Comparison of ENCODE assay signal across 19 cellular contexts in the genomic region with DNA sequence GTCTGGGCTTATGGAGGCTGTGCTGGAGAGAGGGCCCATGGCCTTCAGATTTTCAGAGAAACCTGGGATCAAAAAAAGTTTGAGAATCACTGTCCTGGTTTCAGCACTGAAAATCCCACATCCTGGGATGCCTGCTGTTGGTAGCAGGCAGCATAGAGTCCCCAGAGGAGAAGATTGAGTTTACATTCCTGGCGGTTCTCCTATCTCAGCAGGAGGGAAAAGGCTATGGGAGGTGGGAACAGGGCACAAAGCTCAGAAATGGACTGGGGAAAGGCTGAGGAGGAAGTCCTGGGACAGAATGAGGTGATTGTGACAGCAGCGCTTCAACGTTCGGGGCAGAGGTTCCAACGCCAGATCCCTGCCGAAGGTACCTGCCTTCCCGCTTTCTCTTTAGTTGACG.
DNase-seq lines count a peak whose midpoint lies in the region; ATAC-seq and TF ChIP-seq lines count a peak whose summit lies in the region.
"Had no signal": no experiment of that assay in that cellular context is flagged by ENCODE, and none has a peak within 500 bp of the region (broad histone marks: within the 10 kb centered on the region; RNA-seq: fewer than 3 reads in every experiment).

No MANE protein-coding gene starts in this region.

- H3K9me3 Mint-ChIP-seq in activated naive CD4-positive, alpha-beta T cell treated with anti-CD3 and anti-CD28 coated beads, Interleukin-2, amount 50 U/mL, for 24 hours = no peaks in the 10 kb centered on the region
- no peaks in the 10 kb centered on the region for H3K9me3 Mint-ChIP-seq in activated T-helper 1 cell treated with anti-CD3 and anti-CD28 coated beads, Interleukin-12 subunit alpha, Interleukin-12 subunit beta, Interleukin-2, Interleukin-4 antibody, amounts not matched to agents 30 ng/mL and 10 ng/mL and 1 ng/mL, durations not matched to agents 14 hours and 24 hours and 36 hours
- H3K9me3 Mint-ChIP-seq: T-cell had no signal

- no peaks in the 10 kb centered on the region for H3K36me3 Mint-ChIP-seq in activated naive CD4-positive, alpha-beta T cell treated with anti-CD3 and anti-CD28 coated beads, Interleukin-2, amount 50 U/mL, for 24 hours
- H3K36me3 Mint-ChIP-seq in activated T-helper 1 cell treated with anti-CD3 and anti-CD28 coated beads, Interleukin-12 subunit alpha, Interleukin-12 subunit beta, Interleukin-2, Interleukin-4 antibody, amounts not matched to agents 30 ng/mL and 10 ng/mL and 1 ng/mL, durations not matched to agents 14 hours and 24 hours and 36 hours (ENCODE audit: low read depth) = no peaks in the 10 kb centered on the region
- H3K36me3 Mint-ChIP-seq: T-cell had no signal

- peak overlapping the region; percentile 14 for H3K27ac Mint-ChIP-seq in activated naive CD4-positive, alpha-beta T cell treated with anti-CD3 and anti-CD28 coated beads, Interleukin-2, amount 50 U/mL, for 24 hours
- H3K27ac Mint-ChIP-seq in activated T-helper 1 cell treated with anti-CD3 and anti-CD28 coated beads, Interleukin-12 subunit alpha, Interleukin-12 subunit beta, Interleukin-2, Interleukin-4 antibody, amounts not matched to agents 30 ng/mL and 10 ng/mL and 1 ng/mL, durations not matched to agents 14 hours and 24 hours and 36 hours = no peak overlapping the region
- H3K27ac Mint-ChIP-seq: T-cell had no signal

- no peak for TF ChIP-seq POLR2A in prostate gland (IDR thresholded peaks at IDR 0.05)
- no peak for TF ChIP-seq POLR2A in transverse colon (IDR thresholded peaks at IDR 0.05)

- H3K27me3 ChIP-seq in prostate gland (replicated peaks; ENCODE audit: insufficient read depth) = no peaks in the 10 kb centered on the region
- no peaks in the 10 kb centered on the region for H3K27me3 ChIP-seq in transverse colon
- H3K27me3 ChIP-seq: BLaER1 had no signal

- no peak for TF ChIP-seq CTCF in fibroblast of villous mesenchyme (IDR thresholded peaks at IDR 0.05; ENCODE audit: insufficient read depth, low read depth, low read length)
- no peak for TF ChIP-seq CTCF in prostate gland (IDR thresholded peaks at IDR 0.05)
- no peak for TF ChIP-seq CTCF in transverse colon (IDR thresholded peaks at IDR 0.05)

- H3K4me1 Mint-ChIP-seq in activated naive CD4-positive, alpha-beta T cell treated with anti-CD3 and anti-CD28 coated beads, Interleukin-2, amount 50 U/mL, for 24 hours = no peaks in the 10 kb centered on the region
- no peaks in the 10 kb centered on the region for H3K4me1 Mint-ChIP-seq in activated T-helper 1 cell treated with anti-CD3 and anti-CD28 coated beads, Interleukin-12 subunit alpha, Interleukin-12 subunit beta, Interleukin-2, Interleukin-4 antibody, amounts not matched to agents 30 ng/mL and 10 ng/mL and 1 ng/mL, durations not matched to agents 14 hours and 24 hours and 36 hours (ENCODE audit: low read depth)
- H3K4me1 Mint-ChIP-seq: T-cell had no signal

- ATAC-seq in GM21423 (IDR thresholded peaks at IDR 0.05; ENCODE audit: unreplicated experiment) = no peak
- ATAC-seq: naive thymus-derived CD8-positive, alpha-beta T cell; T-cell had no signal

- H3K36me3 ChIP-seq in prostate gland (no peaks in the 10 kb centered on the region), transverse colon (no peaks in the 10 kb centered on the region)
- H3K36me3 ChIP-seq: BLaER1 had no signal

- no peak overlapping the region for H3K4me3 Mint-ChIP-seq in activated naive CD4-positive, alpha-beta T cell treated with anti-CD3 and anti-CD28 coated beads, Interleukin-2, amount 50 U/mL, for 24 hours
- H3K4me3 Mint-ChIP-seq in activated T-helper 1 cell treated with anti-CD3 and anti-CD28 coated beads, Interleukin-12 subunit alpha, Interleukin-12 subunit beta, Interleukin-2, Interleukin-4 antibody, amounts not matched to agents 30 ng/mL and 10 ng/mL and 1 ng/mL, durations not matched to agents 14 hours and 24 hours and 36 hours = no peak overlapping the region
- H3K4me3 Mint-ChIP-seq: naive thymus-derived CD8-positive, alpha-beta T cell; T-cell had no signal

- no peak overlapping the region for H3K4me3 ChIP-seq in fibroblast of villous mesenchyme (ENCODE audit: low read depth, low read length)
- no peak overlapping the region for H3K4me3 ChIP-seq in prostate gland
- H3K4me3 ChIP-seq in transverse colon = no peak overlapping the region
- H3K4me3 ChIP-seq: BLaER1, dorsolateral prefrontal cortex, GM23248 had no signal

- H3K4me1 ChIP-seq in prostate gland (replicated peaks) = no peaks in the 10 kb centered on the region
- H3K4me1 ChIP-seq in transverse colon = peaks cover 35 to 68% (median 52%) of the 10 kb centered on the region in 4 donors

- no peak for TF ChIP-seq EP300 in transverse colon (IDR thresholded peaks at IDR 0.05; ENCODE audit: low read depth)

- 98% methylated on average over 8 of the region's 8 CpGs for WGBS in prostate gland
- WGBS in transverse colon (ENCODE audit: low coverage in 1 of 2), 2 donors = 95% methylated on average over 8 of the region's 8 CpGs

- no peak for DNase-seq in activated naive CD4-positive, alpha-beta T cell treated with Interleukin-2 at 50 U/mL for 16 hours
- DNase-seq in fibroblast of villous mesenchyme (ENCODE audit: low read depth) (peak; percentile 61), prostate gland (ENCODE audit: low spot score) (no peak), transverse colon (no peak)
- DNase-seq in activated T-helper 1 cell treated with anti-CD3 and anti-CD28 coated beads, Interleukin-12 subunit alpha, Interleukin-12 subunit beta, Interleukin-2, Interleukin-4 antibody, amounts not matched to agents 30 ng/mL and 10 ng/mL and 1 ng/mL, durations not matched to agents 14 hours and 24 hours and 36 hours (ENCODE audit: low spot score) = no peak
- no peak for DNase-seq in activated CD4-positive, alpha-beta T cell treated with anti-CD3 and anti-CD28 coated beads, Interleukin-2, amount 50 U/mL, for 4 hours
- DNase-seq: activated CD4-positive, alpha-beta T cell treated with anti-CD3 and anti-CD28 coated beads for 4 hours; dorsolateral prefrontal cortex; GM23248; naive thymus-derived CD8-positive, alpha-beta T cell; NCI-H1092; NCI-H2107; NCI-H524; stimulated activated CD8-positive, alpha-beta memory T cell treated with anti-CD3 and anti-CD28 coated beads, Interleukin-4, amount 100 ng/mL, for 48 hours; T-cell had no signal

- peak overlapping the region; percentile 83 to 86 for H3K27ac ChIP-seq in prostate gland
- peak overlapping the region; percentile 89 to 93 (median 92) for H3K27ac ChIP-seq in transverse colon
- H3K27ac ChIP-seq: GM23248, KMS-11 had no signal

- in situ Hi-C loops in transverse colon (cut with MboI; ENCODE audit: low pct_ligation_motif_present in 1 of 4, low pct_unique_long_range_greater_than_20kb in 1 of 4, low sequenced_read_pairs in 3 of 4) = no loop called here

- peaks cover 1% of the 10 kb centered on the region for H3K27me3 Mint-ChIP-seq in activated naive CD4-positive, alpha-beta T cell treated with anti-CD3 and anti-CD28 coated beads, Interleukin-2, amount 50 U/mL, for 24 hours
- no peaks in the 10 kb centered on the region for H3K27me3 Mint-ChIP-seq in activated T-helper 1 cell treated with anti-CD3 and anti-CD28 coated beads, Interleukin-12 subunit alpha, Interleukin-12 subunit beta, Interleukin-2, Interleukin-4 antibody, amounts not matched to agents 30 ng/mL and 10 ng/mL and 1 ng/mL, durations not matched to agents 14 hours and 24 hours and 36 hours (ENCODE audit: insufficient read depth)

- H3K9me3 ChIP-seq in prostate gland (no peaks in the 10 kb centered on the region), transverse colon (no peaks in the 10 kb centered on the region)

- intact Hi-C loops in prostate gland (cut with DNase I) (no loop called here), transverse colon (cut with DNase I; ENCODE audit: low total_unique reads) (loop anchor here (5.0 kb wide), 1 partner anchor 87 kb away; no protein-coding TSS in a partner anchor)
- intact Hi-C loops in activated T-helper 1 cell treated with anti-CD3 and anti-CD28 coated beads, Interleukin-12 subunit alpha, Interleukin-12 subunit beta, Interleukin-2, Interleukin-4 antibody, amounts not matched to agents 30 ng/mL and 10 ng/mL and 1 ng/mL, durations not matched to agents 14 hours and 24 hours and 36 hours (cut with micrococcal nuclease) = no loop called here
